Comparison of ENCODE assay signal across 31 cellular contexts in genomic region chr5:90613450-90613849, GRCh38. TPM values are rescaled to one million over a fixed set of nuclear protein-coding genes. Genes with fewer than 3 reads are reported as not detected.
A peak's percentile ranks its signal among the peaks of the same experiment; 100 is the strongest.
DNase-seq lines count a peak whose midpoint lies in the region; ATAC-seq, FAIRE-seq and TF ChIP-seq lines count a peak whose summit lies in the region.
"Had no signal": no experiment of that assay in that cellular context is flagged by ENCODE, and none has a peak within 500 bp of the region (broad histone marks: within the 10 kb centered on the region; RNA-seq: fewer than 3 reads in every experiment).

No MANE protein-coding gene starts in this region.

- H3K4me3 ChIP-seq in OCI-LY3 (ENCODE audit: low read length) = peak overlapping the region; percentile 28; the same call in 1 of the 2 replicates
- H3K4me3 ChIP-seq in endodermal cell (ENCODE audit: low read length) = no peak overlapping the region
- H3K4me3 ChIP-seq in naive thymus-derived CD4-positive, alpha-beta T cell (ENCODE audit: low read length) = no peak overlapping the region
- H3K4me3 ChIP-seq in lower leg skin (ENCODE audit: low read depth, poor library complexity, severe bottlenecking) = no peak overlapping the region
- H3K4me3 ChIP-seq: cardiac muscle cell, lower lobe of right lung, pancreas, stomach, transverse colon had no signal

- ATAC-seq in HG02678 (IDR thresholded peaks at IDR 0.05; ENCODE audit: unreplicated experiment) = peak; percentile 10
- ATAC-seq in naive thymus-derived CD4-positive, alpha-beta T cell = no peak
- ATAC-seq: HCT116; natural killer cell treated with Interleukin-12 subunit alpha and Interleukin-12 subunit beta and Interleukin-15 and Interleukin-18, amount 100 ng/mL, for 72 hours had no signal

- no peaks in the 10 kb centered on the region for H3K9me3 Mint-ChIP-seq in endodermal cell
- peaks cover 0 to 2% (median 0%) of the 10 kb centered on the region in 11 donors for H3K9me3 Mint-ChIP-seq in naive thymus-derived CD4-positive, alpha-beta T cell
- H3K9me3 Mint-ChIP-seq: activated CD8-positive, alpha-beta T cell treated with anti-CD3 and anti-CD28 coated beads for 36 hours; activated T-helper 2 cell treated with anti-CD3 and anti-CD28 coated beads, Interferon-gamma antibody, Interleukin-2, Interleukin-4, amounts not matched to agents 10 μg/mL and 5 μg/mL and 100 μg/mL, durations not matched to agents 14 hours and 24 hours and 36 hours; natural killer cell treated with Interleukin-12 subunit alpha and Interleukin-12 subunit beta and Interleukin-15 and Interleukin-18, amount 100 ng/mL, for 72 hours; T-helper 1 cell treated with Interleukin-12 subunit alpha and Interleukin-12 subunit beta and Interleukin-4 antibody, amounts not matched to agents 30 μg/mL and 1 μg/mL, for 36 hours had no signal

- H3K4me1 ChIP-seq in OCI-LY3 (ENCODE audit: low read length) = peaks cover 13% of the 10 kb centered on the region
- no peaks in the 10 kb centered on the region for H3K4me1 ChIP-seq in endodermal cell (ENCODE audit: control insufficient read depth, insufficient read depth, low read length)
- no peaks in the 10 kb centered on the region for H3K4me1 ChIP-seq in naive thymus-derived CD4-positive, alpha-beta T cell (ENCODE audit: control insufficient read depth in 2 of 2, insufficient read depth in 2 of 2, low read length in 2 of 2)
- H3K4me1 ChIP-seq: lower lobe of right lung, pancreas, stomach, transverse colon had no signal

- intact Hi-C loops in naive thymus-derived CD4-positive, alpha-beta T cell (cut with micrococcal nuclease) = no loop called here
- intact Hi-C loops in lower leg skin (cut with DNase I; ENCODE audit: low total_unique reads) = no loop called here

- TF ChIP-seq CTCF in OCI-LY3 (IDR thresholded peaks at IDR 0.05; ENCODE audit: low read depth, low read length) (no peak), endodermal cell (conservative IDR thresholded peaks at IDR 0.05) (no peak), lower leg skin (IDR thresholded peaks at IDR 0.05) (no peak)

- no peaks in the 10 kb centered on the region for H3K27me3 ChIP-seq in OCI-LY3 (ENCODE audit: low read depth, low read length)
- no peaks in the 10 kb centered on the region for H3K27me3 ChIP-seq in endodermal cell (ENCODE audit: control insufficient read depth, insufficient read depth, low read length, poor library complexity, severe bottlenecking)
- no peaks in the 10 kb centered on the region for H3K27me3 ChIP-seq in naive thymus-derived CD4-positive, alpha-beta T cell (ENCODE audit: control insufficient read depth in 2 of 2, insufficient read depth in 2 of 2, low read length in 2 of 2)
- H3K27me3 ChIP-seq: cardiac muscle cell, pancreas, stomach, transverse colon had no signal

- peak overlapping the region; percentile 1 for H3K27ac Mint-ChIP-seq in endodermal cell
- H3K27ac Mint-ChIP-seq in naive thymus-derived CD4-positive, alpha-beta T cell = no peak overlapping the region
- H3K27ac Mint-ChIP-seq: activated CD8-positive, alpha-beta T cell treated with anti-CD3 and anti-CD28 coated beads for 36 hours; activated naive CD8-positive, alpha-beta T cell; activated T-helper 2 cell treated with anti-CD3 and anti-CD28 coated beads, Interferon-gamma antibody, Interleukin-2, Interleukin-4, amounts not matched to agents 10 μg/mL and 5 μg/mL and 100 μg/mL, durations not matched to agents 14 hours and 24 hours and 36 hours; CD4-positive, CD25-positive, alpha-beta regulatory T cell; natural killer cell treated with Interleukin-12 subunit alpha and Interleukin-12 subunit beta and Interleukin-15 and Interleukin-18, amount 100 ng/mL, for 72 hours; T-helper 1 cell treated with Interleukin-12 subunit alpha and Interleukin-12 subunit beta and Interleukin-4 antibody, amounts not matched to agents 30 μg/mL and 1 μg/mL, for 36 hours had no signal

- TF ChIP-seq POLR2A in GM12892 (IDR thresholded peaks at IDR 0.05; ENCODE audit: low read depth, low read length) (no peak), lower leg skin (IDR thresholded peaks at IDR 0.05) (no peak)

- no peak overlapping the region for H3K4me3 Mint-ChIP-seq in endodermal cell
- H3K4me3 Mint-ChIP-seq in naive thymus-derived CD4-positive, alpha-beta T cell = no peak overlapping the region
- H3K4me3 Mint-ChIP-seq: activated CD8-positive, alpha-beta T cell treated with anti-CD3 and anti-CD28 coated beads for 36 hours; activated naive CD8-positive, alpha-beta T cell; CD4-positive, CD25-positive, alpha-beta regulatory T cell; natural killer cell treated with Interleukin-12 subunit alpha and Interleukin-12 subunit beta and Interleukin-15 and Interleukin-18, amount 100 ng/mL, for 72 hours; T-helper 1 cell treated with Interleukin-12 subunit alpha and Interleukin-12 subunit beta and Interleukin-4 antibody, amounts not matched to agents 30 μg/mL and 1 μg/mL, for 36 hours had no signal

- 92 to 94% methylated on average over 2 to 3 of the region's 3 CpGs for WGBS in endodermal cell (ENCODE audit: insufficient coverage in 1 of 2, insufficient read length in 1 of 2), 2 experiments
- 62 to 74% methylated on average over 3 of the region's 3 CpGs for WGBS in lower leg skin, 2 donors

- no peak overlapping the region for H3K9ac ChIP-seq in OCI-LY3 (ENCODE audit: low read length)
- no peak overlapping the region for H3K9ac ChIP-seq in endodermal cell (ENCODE audit: extremely low read depth, low read length, poor library complexity, severe bottlenecking)

- FAIRE-seq in GM12892 (lab: Jason Lieb, UNC) = peak; percentile 27
- FAIRE-seq: endothelial cell of umbilical vein, pancreas, small intestine, TTC549 had no signal

- H3K4me2 ChIP-seq in OCI-LY3 (ENCODE audit: low read length) = peak overlapping the region; percentile 70

- no peaks in the 10 kb centered on the region for H3K36me3 ChIP-seq in OCI-LY3 (replicated peaks; ENCODE audit: low read depth, low read length)
- H3K36me3 ChIP-seq in endodermal cell (ENCODE audit: control insufficient read depth, insufficient read depth, low read length) = no peaks in the 10 kb centered on the region
- H3K36me3 ChIP-seq in naive thymus-derived CD4-positive, alpha-beta T cell (ENCODE audit: control insufficient read depth in 2 of 3, insufficient read depth in 3 of 3, low read length in 3 of 3) = no peaks in the 10 kb centered on the region
- H3K36me3 ChIP-seq: cardiac muscle cell, lower lobe of right lung, pancreas, stomach, transverse colon had no signal

- peak overlapping the region; percentile 94; the same call in 1 of the 2 replicates for H2AFZ ChIP-seq in OCI-LY3 (ENCODE audit: low read depth, low read length)

- DNase-seq in GM12892 (ENCODE audit: insufficient read length) (no peak), endodermal cell (no peak), NCI-H524 treated with DMSO at 0.1 percent for 48 hours (lab: John Stamatoyannopoulos, UW) (no peak), lower leg skin (ENCODE audit: low spot score in 2 of 2) (no peak), C1 segment of cervical spinal cord (lab: John Stamatoyannopoulos, UW) (no peak)
- DNase-seq in naive thymus-derived CD4-positive, alpha-beta T cell = no peak
- DNase-seq: 8988T; activated CD4-positive, alpha-beta T cell treated with anti-CD3 and anti-CD28 coated beads for 1 hour; activated CD8-positive, alpha-beta T cell treated with anti-CD3 and anti-CD28 coated beads for 36 hours; CD4-positive, CD25-positive, alpha-beta regulatory T cell; cortex of kidney; IMR-90; lower lobe of right lung; NCI-H1436; NCI-H774; pancreas; small intestine; stimulated activated CD4-positive, alpha-beta T cell treated with anti-CD3 and anti-CD28 coated beads, Interleukin-1b, Interleukin-23, amount 100 ng/mL, for 48 hours; stimulated activated CD8-positive, alpha-beta memory T cell treated with anti-CD3 and anti-CD28 coated beads, Interleukin-4, amount 100 ng/mL, for 48 hours; stomach; transverse colon had no signal

- CTCF ChIA-PET in naive thymus-derived CD4-positive, alpha-beta T cell (lab: Charles Lee) = interaction anchor here (0.6 kb wide), 1 partner anchor 1245 kb away, joined by 3 read pairs; no protein-coding TSS in a partner anchor

- H3K9me3 ChIP-seq in OCI-LY3 (ENCODE audit: insufficient read depth, low read length) (no peaks in the 10 kb centered on the region), endodermal cell (ENCODE audit: control insufficient read depth, low read length) (no peaks in the 10 kb centered on the region)
- H3K9me3 ChIP-seq in naive thymus-derived CD4-positive, alpha-beta T cell (ENCODE audit: control insufficient read depth in 2 of 3, low read length in 3 of 3) = no peaks in the 10 kb centered on the region
- H3K9me3 ChIP-seq: lower lobe of right lung, pancreas, stomach, transverse colon had no signal

- H3K79me2 ChIP-seq in OCI-LY3 (ENCODE audit: low read length) = no peaks in the 10 kb centered on the region

- POLR2A ChIA-PET in naive thymus-derived CD4-positive, alpha-beta T cell (lab: Charles Lee) = no interaction called here

- peaks cover 15% of the 10 kb centered on the region for H3K36me3 Mint-ChIP-seq in endodermal cell (ENCODE audit: low read depth)
- no peaks in the 10 kb centered on the region for H3K36me3 Mint-ChIP-seq in naive thymus-derived CD4-positive, alpha-beta T cell
- H3K36me3 Mint-ChIP-seq: activated naive CD8-positive, alpha-beta T cell; CD4-positive, CD25-positive, alpha-beta regulatory T cell; natural killer cell treated with Interleukin-12 subunit alpha and Interleukin-12 subunit beta and Interleukin-15 and Interleukin-18, amount 100 ng/mL, for 72 hours had no signal

- no peaks in the 10 kb centered on the region for H3K27me3 Mint-ChIP-seq in endodermal cell (ENCODE audit: insufficient read depth)
- H3K27me3 Mint-ChIP-seq in naive thymus-derived CD4-positive, alpha-beta T cell = peaks cover 3 to 28% (median 14%) of the 10 kb centered on the region in 5 donors

- H3K4me1 Mint-ChIP-seq in endodermal cell = peaks cover 6% of the 10 kb centered on the region
- H3K4me1 Mint-ChIP-seq in naive thymus-derived CD4-positive, alpha-beta T cell = peaks cover 0 to 6% (median 0%) of the 10 kb centered on the region in 7 donors

- H3K27ac ChIP-seq in OCI-LY3 (ENCODE audit: low read length) (no peak overlapping the region), endodermal cell (ENCODE audit: low read depth, low read length) (peak overlapping the region; percentile 52)
- no peak overlapping the region for H3K27ac ChIP-seq in naive thymus-derived CD4-positive, alpha-beta T cell (ENCODE audit: low read depth, low read length)
- H3K27ac ChIP-seq: cardiac muscle cell, lower lobe of right lung, pancreas, stomach, transverse colon had no signal

- H4K20me1 ChIP-seq in OCI-LY3 (ENCODE audit: insufficient read depth, low read length) = no peaks in the 10 kb centered on the region

RNA-seq across cellular contexts. Expression of gene ADGRV1, which starts 54.9 kb away (rescaled TPM):
- polyA plus RNA-seq in GM12892 (2012; ENCODE audit: missing spikeins) = 0.64 TPM
- 100 to 1,000 TPM in 1 of 2 donors, 10 to 100 TPM in 1; 97.6 to 117 TPM for total RNA-seq in endodermal cell
- 47.2 TPM for polyA plus RNA-seq in endodermal cell (2013, experiment 1 of 2)
- polyA plus RNA-seq in endodermal cell (2013, experiment 2 of 2) = 42.6 TPM
- 1 to 10 TPM in 1 of 5 experiments, under 1 TPM in 1, not detected in 3; 0.32 to 1.1 TPM for total RNA-seq in naive thymus-derived CD4-positive, alpha-beta T cell
- polyA plus RNA-seq in naive thymus-derived CD4-positive, alpha-beta T cell = not detected
- total RNA-seq in lower leg skin = 1 to 10 TPM; 1.2 to 4.0 (median 2.7) TPM
- polyA plus RNA-seq: IMR-90 had no signal

Comparison
In these comparisons a context has a peak if more than half of its experiments do, and no peak if none do; other contexts are left out.
1. RNA of gene ADGRV1, which starts 54.9 kb away (total RNA-seq): 97.6 to 117 TPM in endodermal cell; 1.2 to 4.0 TPM in lower leg skin and 0.32 to 1.1 TPM in naive thymus-derived CD4-positive, alpha-beta T cell; every median in the first group is over 10 times any median in the second.